In genomic region chr3:62252614-62253147, GRCh38 we compare ENCODE assay signal across 19 cellular contexts.
A peak's percentile ranks its signal among the peaks of the same experiment; 100 is the strongest.
DNase-seq lines count a peak whose midpoint lies in the region; ATAC-seq, FAIRE-seq and TF ChIP-seq lines count a peak whose summit lies in the region.
"Had no signal": no experiment of that assay in that cellular context is flagged by ENCODE, and none has a peak within 500 bp of the region (broad histone marks: within the 10 kb centered on the region; RNA-seq: fewer than 3 reads in every experiment).

No MANE protein-coding gene starts in this region.

- no peak for TF ChIP-seq CTCF in cardiac fibroblast (IDR thresholded peaks at IDR 0.05; ENCODE audit: low read depth, low read length)

- H3K4me3 ChIP-seq in cardiac fibroblast (replicated peaks in 1 of 2; ENCODE audit: low read depth in 2 of 2, low read length in 2 of 2): no peak overlapping the region
- H3K4me3 ChIP-seq: BLaER1 treated with 17β-estradiol and CSF1 and Interleukin-3, amounts not matched to agents 10 nM and 100 nM; colonic mucosa; SJCRH30; tibial artery had no signal

- peak; percentile 38 for FAIRE-seq in H54 (lab: Jason Lieb, UNC)

- TF ChIP-seq POLR2A in H54 (IDR thresholded peaks at IDR 0.05; ENCODE audit: low read depth, low read length): no peak

- no peak for ATAC-seq in HG02852 (IDR thresholded peaks at IDR 0.05; ENCODE audit: unreplicated experiment)
- ATAC-seq: activated CD4-positive, CD25-positive, alpha-beta regulatory T cell treated with anti-CD3 and anti-CD28 coated beads, Interleukin-2, amount 50 U/mL, for 24 hours; naive thymus-derived CD8-positive, alpha-beta T cell; stimulated activated naive B cell treated with anti-CD40 and anti-IgM and Interleukin-4, amounts not matched to agents 10 μg/mL and 1 μg/mL and 100 μg/mL, for 72 hours had no signal

- DNase-seq in H54 (ENCODE audit: insufficient read length, low spot score) (no peak), NCI-H526 (lab: John Stamatoyannopoulos, UW) (peak; percentile 66 to 78), cardiac fibroblast (ENCODE audit: low read depth in 2 of 2) (peak; percentile 31 to 34), renal cortical epithelial cell (ENCODE audit: low read depth) (peak; percentile 22), NCI-H2029 treated with DMSO at 0.1 percent for 48 hours (lab: John Stamatoyannopoulos, UW) (no peak)
- no peak for DNase-seq in activated CD4-positive, alpha-beta T cell treated with anti-CD3 and anti-CD28 coated beads, Interleukin-2, amount 50 U/mL, for 1 hour
- DNase-seq: amygdala; colonic mucosa; H9; immature natural killer cell; naive thymus-derived CD8-positive, alpha-beta T cell; NCI-H1930; NCI-H510A treated with DMSO at 0.1 percent for 48 hours; SJCRH30; stimulated activated naive B cell treated with anti-CD40 and anti-IgM and Interleukin-4, amounts not matched to agents 10 μg/mL and 1 μg/mL and 100 μg/mL, for 72 hours; tibial artery had no signal

Comparison
In these comparisons a context has a peak if more than half of its experiments do, and no peak if none do; other contexts are left out.
1. DNase-seq: peak in NCI-H526 (2 of 2), cardiac fibroblast (2 of 2) and renal cortical epithelial cell (single experiment); none in H54 (single experiment), NCI-H2029 treated with DMSO at 0.1 percent for 48 hours (single experiment) and activated CD4-positive, alpha-beta T cell treated with anti-CD3 and anti-CD28 coated beads, Interleukin-2, amount 50 U/mL, for 1 hour (single experiment).